Comparison of ENCODE assay signal across 9 cellular contexts in genomic region chr10:69802424-69803161, GRCh38. TPM values are rescaled to one million over a fixed set of nuclear protein-coding genes. Genes with fewer than 3 reads are reported as not detected.
DNase-seq lines count a peak whose midpoint lies in the region; ATAC-seq, FAIRE-seq and TF ChIP-seq lines count a peak whose summit lies in the region.
"Had no signal": no experiment of that assay in that cellular context is flagged by ENCODE, and none has a peak within 500 bp of the region (broad histone marks: within the 10 kb centered on the region; RNA-seq: fewer than 3 reads in every experiment).

No MANE protein-coding gene starts in this region.

- no peak for ATAC-seq in HG03045 (IDR thresholded peaks at IDR 0.05; ENCODE audit: unreplicated experiment)

- H3K4me2 ChIP-seq in mammary epithelial cell (ENCODE audit: insufficient read depth, low read depth, low read length) (peak overlapping the region; percentile 99), keratinocyte (ENCODE audit: control insufficient read depth, extremely low read depth, insufficient read depth, low read depth, low read length) (peak overlapping the region; percentile 98)

- H3K4me3 ChIP-seq in HUES64 (ENCODE audit: low read length) (peak overlapping the region; percentile 59), mammary epithelial cell (replicated peaks in 1 of 3; ENCODE audit: insufficient read depth in 1 of 3, low read depth in 2 of 3, low read length in 3 of 3) (peak overlapping the region; percentile 60 to 73 (median 72)), keratinocyte (ENCODE audit: control insufficient read depth in 2 of 3, extremely low read depth in 1 of 3, insufficient read depth in 2 of 3, low read depth in 1 of 3, low read length in 3 of 3) (peak overlapping the region; percentile 53 to 90 (median 88)), testis (peak overlapping the region; percentile 10 to 48)

- H2AFZ ChIP-seq in mammary epithelial cell (ENCODE audit: low read depth, low read length) = peak overlapping the region; percentile 91
- peak overlapping the region; percentile 90 for H2AFZ ChIP-seq in keratinocyte (ENCODE audit: control insufficient read depth, low read length)

- no peaks in the 10 kb centered on the region for H3K9me1 ChIP-seq in keratinocyte (ENCODE audit: control insufficient read depth, extremely low read depth, insufficient read depth, low read length)

- H3K36me3 ChIP-seq in HUES64 (ENCODE audit: insufficient read depth, low read length) = no peaks in the 10 kb centered on the region
- no peaks in the 10 kb centered on the region for H3K36me3 ChIP-seq in mammary epithelial cell (ENCODE audit: insufficient read depth, low read length)
- H3K36me3 ChIP-seq in keratinocyte (ENCODE audit: control insufficient read depth in 2 of 2, extremely low read depth in 1 of 2, insufficient read depth in 2 of 2, low read length in 2 of 2) = no peaks in the 10 kb centered on the region
- H3K36me3 ChIP-seq in testis (ENCODE audit: low read depth, missing control alignments) = no peaks in the 10 kb centered on the region

- in situ Hi-C loops in mammary epithelial cell (cut with MboI; ENCODE audit: low sequenced_read_pairs in 2 of 2) = no loop called here

- DNase-seq in mammary epithelial cell = peak; percentile 53
- no peak for DNase-seq in keratinocyte (ENCODE audit: low read depth, low spot score)
- no peak for DNase-seq in testis
- no peak for DNase-seq in HUDEP-2 (lab: John Stamatoyannopoulos, UW; ENCODE audit: unreplicated experiment in 76 of 76)
- DNase-seq in stimulated activated naive CD4-positive, alpha-beta T cell treated with Interleukin-2 at 50 U/mL for 16 hours (lab: John Stamatoyannopoulos, UW) = no peak
- DNase-seq in stimulated activated naive CD4-positive, alpha-beta T cell (lab: John Stamatoyannopoulos, UW) = no peak

- no peak for FAIRE-seq in keratinocyte (lab: Jason Lieb, UNC)

- BruUV-seq in mammary epithelial cell (replicated peaks; lab: Mats Ljungman, UMichigan) = no TSS peak

- H3K9ac ChIP-seq in HUES64 (ENCODE audit: low read depth, low read length) (peak overlapping the region; percentile 19), mammary epithelial cell (ENCODE audit: insufficient read depth, low read length) (peak overlapping the region; percentile 62), keratinocyte (ENCODE audit: control insufficient read depth, extremely low read depth, insufficient read depth, low read length) (peak overlapping the region; percentile 78)

- WGBS in HUES64 = under 1% methylated on average over 80 of the region's 80 CpGs
- 3% methylated on average over 47 of the region's 80 CpGs for WGBS in mammary epithelial cell (ENCODE audit: low coverage, missing lambda C conversion rate)
- WGBS in testis, 2 donors = 9 to 14% methylated on average over 19 to 79 of the region's 80 CpGs

- H3K27me3 ChIP-seq in HUES64 (ENCODE audit: insufficient read depth, low read length) (peaks cover 31% of the 10 kb centered on the region), mammary epithelial cell (ENCODE audit: insufficient read depth, low read length) (no peaks in the 10 kb centered on the region), keratinocyte (ENCODE audit: control insufficient read depth, extremely low read depth, insufficient read depth, low read length) (no peaks in the 10 kb centered on the region), testis (no peaks in the 10 kb centered on the region)

- CTCF ChIA-PET in mammary epithelial cell (lab: Charles Lee; ENCODE audit: low non-redundant PET) = no interaction called here

- H3K27ac ChIP-seq in HUES64 (ENCODE audit: low read depth, low read length) = no peak overlapping the region
- no peak overlapping the region for H3K27ac ChIP-seq in mammary epithelial cell (ENCODE audit: insufficient read depth, low read depth, low read length)
- no peak overlapping the region for H3K27ac ChIP-seq in keratinocyte (ENCODE audit: control insufficient read depth, insufficient read depth, low read length)
- no peak overlapping the region for H3K27ac ChIP-seq in testis
- H3K27ac ChIP-seq: epithelial cell of prostate had no signal

- no peaks in the 10 kb centered on the region for H4K20me1 ChIP-seq in mammary epithelial cell (ENCODE audit: insufficient read depth, low read length)
- no peaks in the 10 kb centered on the region for H4K20me1 ChIP-seq in keratinocyte (ENCODE audit: control insufficient read depth, extremely low read depth, insufficient read depth, low read length)

- dilution Hi-C loops in mammary epithelial cell (cut with HindIII; ENCODE audit: low sequenced_read_pairs) (no loop called here), keratinocyte (cut with MboI; ENCODE audit: extremely low pct_ligation_motif_present, low sequenced_read_pairs) (no loop called here)

- peaks cover 16% of the 10 kb centered on the region for H3K4me1 ChIP-seq in HUES64 (ENCODE audit: insufficient read depth, low read length)
- peaks cover 49% of the 10 kb centered on the region for H3K4me1 ChIP-seq in mammary epithelial cell (ENCODE audit: insufficient read depth, low read length)
- H3K4me1 ChIP-seq in keratinocyte (ENCODE audit: control insufficient read depth, extremely low read depth, insufficient read depth, low read length) = peaks cover 27% of the 10 kb centered on the region
- peaks cover 17% of the 10 kb centered on the region for H3K4me1 ChIP-seq in testis

- TF ChIP-seq POLR2A in testis (IDR thresholded peaks at IDR 0.05) = no peak

- TF ChIP-seq CTCF in mammary epithelial cell (conservative IDR thresholded peaks at IDR 0.05 in 1 of 2, IDR thresholded peaks at IDR 0.05 in 1 of 2; ENCODE audit: extremely low read depth in 1 of 2, insufficient read depth in 1 of 2, low read depth in 1 of 2, low read length in 2 of 2) (no peak), keratinocyte (optimal IDR thresholded peaks at IDR 0.05 in 1 of 3, IDR thresholded peaks at IDR 0.05 in 1 of 3, conservative IDR thresholded peaks at IDR 0.05 in 1 of 3; ENCODE audit: extremely low read depth in 1 of 3, insufficient read depth in 2 of 3, low read length in 3 of 3) (peak in 1 of 3 experiments; percentile 33), testis (IDR thresholded peaks at IDR 0.05) (no peak)

- H3K79me2 ChIP-seq in mammary epithelial cell (ENCODE audit: insufficient read depth, low read length) (peaks cover 20% of the 10 kb centered on the region), keratinocyte (ENCODE audit: control insufficient read depth, insufficient read depth, low read length) (no peaks in the 10 kb centered on the region)

- H3K9me3 ChIP-seq in HUES64 (ENCODE audit: insufficient read depth, low read depth, low read length) (no peaks in the 10 kb centered on the region), mammary epithelial cell (replicated peaks; ENCODE audit: insufficient read depth, low read length) (no peaks in the 10 kb centered on the region), keratinocyte (ENCODE audit: control insufficient read depth, low read depth, low read length) (no peaks in the 10 kb centered on the region), testis (no peaks in the 10 kb centered on the region)

- intact Hi-C loops in mammary epithelial cell (cut with micrococcal nuclease) (loop anchor here (5.0 to 10.0 kb wide), 2 partner anchors 155 to 582 kb away; partner anchors contain the start of gene LRRC20), testis (cut with DNase I; ENCODE audit: low total_unique reads) (no loop called here)

RNA-seq across cellular contexts. Expression of gene COL13A1, which starts 0.9 kb away (rescaled TPM):
- 4.1 TPM for polyA plus RNA-seq in HUES64 (2013, experiment 1 of 2)
- polyA plus RNA-seq in HUES64 (2013, experiment 2 of 2) = 7.1 TPM
- 1 to 10 TPM; 1.3 to 8.8 TPM for total RNA-seq in mammary epithelial cell
- polyA plus RNA-seq in mammary epithelial cell = 5.4 TPM
- 0.21 TPM for polyA minus RNA-seq in mammary epithelial cell
- polyA plus RNA-seq in keratinocyte = 0.89 to 3.2 TPM (median 1.5 TPM) in 3 replicates
- 0.30 TPM for polyA plus RNA-seq in keratinocyte (2011; ENCODE audit: low read depth)
- polyA plus RNA-seq in keratinocyte (2011; cell fraction: cytosol; rRNA removed) = 0.51 and 0.55 TPM in 2 replicates
- polyA plus RNA-seq in keratinocyte (2011; cell fraction: nucleus; rRNA removed) = 2.0 and 4.9 TPM in 2 replicates
- polyA plus RNA-seq in keratinocyte (2012; ENCODE audit: low replicate concordance) = 0.63 and 3.5 TPM in 2 replicates
- 0.20 to 0.67 TPM (median 0.52 TPM) in 3 replicates for polyA minus RNA-seq in keratinocyte
- not detected for polyA minus RNA-seq in keratinocyte (2011; cell fraction: cytosol; rRNA and poly(A)+ RNA removed)
- polyA minus RNA-seq in keratinocyte (2011; cell fraction: nucleus; rRNA and poly(A)+ RNA removed) = 2.3 and 2.5 TPM in 2 replicates
- 1 to 10 TPM in 1 of 2 donors, under 1 TPM in 1; 0.94 to 1.5 TPM for total RNA-seq in testis
- polyA plus RNA-seq in testis (ENCODE audit: insufficient read depth, low read depth, low replicate concordance) = 2.5 TPM

Comparison
In these comparisons a context has a peak if more than half of its experiments do, and no peak if none do; other contexts are left out.
1. H3K4me3 ChIP-seq: peak in every context shown above with its lines; median percentile 88 in keratinocyte; 72 in mammary epithelial cell; 59 in HUES64; 29 in testis.
2. H3K9ac ChIP-seq: peak in every context shown above with its lines; median percentile 78 in keratinocyte; 62 in mammary epithelial cell; 19 in HUES64.